ENCODE assay signal across 18 cellular contexts in genomic region chr6:17020889-17021538, GRCh38.
DNase-seq lines count a peak whose midpoint lies in the region; ATAC-seq, FAIRE-seq and TF ChIP-seq lines count a peak whose summit lies in the region.
"Had no signal": no experiment of that assay in that cellular context is flagged by ENCODE, and none has a peak within 500 bp of the region (broad histone marks: within the 10 kb centered on the region; RNA-seq: fewer than 3 reads in every experiment).

No MANE protein-coding gene starts in this region.

- no peaks in the 10 kb centered on the region for H3K27me3 ChIP-seq in HepG2 (ENCODE audit: control insufficient read depth in 1 of 2, insufficient read depth in 2 of 2, low read length in 2 of 2)
- no peaks in the 10 kb centered on the region for H3K27me3 ChIP-seq in right lobe of liver
- H3K27me3 ChIP-seq in IMR-90 (ENCODE audit: control insufficient read depth, insufficient read depth, low read length), result no peaks in the 10 kb centered on the region
- H3K27me3 ChIP-seq in H1 (replicated peaks in 1 of 4; ENCODE audit: control insufficient read depth in 3 of 4, extremely low read depth in 1 of 4, insufficient read depth in 3 of 4, low read length in 3 of 4), result no peaks in the 10 kb centered on the region
- no peaks in the 10 kb centered on the region for H3K27me3 ChIP-seq in osteoblast (ENCODE audit: insufficient read depth, low read length)

- H3K14ac ChIP-seq in IMR-90 (replicated peaks; ENCODE audit: low read depth, low read length) (peak overlapping the region; percentile 41; the same call in 1 of the 2 replicates), H1 (ENCODE audit: insufficient read length) (no peak overlapping the region)

- CTCF ChIA-PET in HepG2 (lab: Yijun Ruan, JAX; ENCODE audit: low intra/inter-chr PET ratio, low total read pairs), result no interaction called here
- CTCF ChIA-PET in IMR-90 (lab: Yijun Ruan, JAX), result no interaction called here
- CTCF ChIA-PET in H1 (lab: Charles Lee; ENCODE audit: partially characterized antibody), result interaction anchor here (0.7 to 1.6 kb wide), 3 partner anchors 9 to 23 kb away, joined by 3 to 4 read pairs (median 4); no protein-coding TSS in a partner anchor

- TF ChIP-seq CTCF in HepG2 (CRISPR knock-in tag; IDR thresholded peaks at IDR 0.05) (no peak), right lobe of liver (IDR thresholded peaks at IDR 0.05) (no peak), IMR-90 (conservative IDR thresholded peaks at IDR 0.05; ENCODE audit: low read depth, low read length) (no peak), H1 (IDR thresholded peaks at IDR 0.05; ENCODE audit: control extremely low read depth in 1 of 3, insufficient read depth in 1 of 3, low read depth in 1 of 3, low read length in 3 of 3) (no peak), osteoblast (IDR thresholded peaks at IDR 0.05; ENCODE audit: extremely low read depth, low read depth, low read length) (no peak)

- no peak overlapping the region for H2BK120ac ChIP-seq in IMR-90 (ENCODE audit: low read depth, low read length)
- no peak overlapping the region for H2BK120ac ChIP-seq in H1 (replicated peaks; ENCODE audit: low read depth, low read length)

- H3K4ac ChIP-seq in IMR-90 (ENCODE audit: low read depth, low read length) (no peak overlapping the region), H1 (replicated peaks; ENCODE audit: insufficient read length, low read depth, low read length) (no peak overlapping the region)

- H3K36me3 ChIP-seq in HepG2 (replicated peaks in 1 of 2; ENCODE audit: control insufficient read depth in 1 of 2, insufficient read depth in 2 of 2, low read length in 2 of 2) (no peaks in the 10 kb centered on the region), right lobe of liver (no peaks in the 10 kb centered on the region), IMR-90 (ENCODE audit: control insufficient read depth, insufficient read depth, low read length) (no peaks in the 10 kb centered on the region), H1 (ENCODE audit: control insufficient read depth in 2 of 4, insufficient read depth in 4 of 4, low read length in 3 of 4) (no peaks in the 10 kb centered on the region), osteoblast (ENCODE audit: insufficient read depth, low read length) (no peaks in the 10 kb centered on the region)
- H3K36me3 ChIP-seq: BLaER1 treated with 17β-estradiol and CSF1 and Interleukin-3, amounts not matched to agents 10 nM and 100 nM had no signal

- FAIRE-seq in HepG2 (lab: Jason Lieb, UNC) (no peak), H1 (lab: Jason Lieb, UNC) (no peak)
- FAIRE-seq: D721Med, G401.6, GM12891, GM19239 had no signal

- H3K79me1 ChIP-seq in IMR-90 (ENCODE audit: low read depth in 1 of 2, low read length in 2 of 2) (no peaks in the 10 kb centered on the region), H1 (ENCODE audit: low read depth, low read length) (no peaks in the 10 kb centered on the region)

- ATAC-seq in HepG2 (peak; percentile 77), right lobe of liver (no peak), IMR-90 (ENCODE audit: low read depth) (peak; percentile 37)
- ATAC-seq: HCT116 had no signal

- H2AFZ ChIP-seq in HepG2 (ENCODE audit: low read length) (no peak overlapping the region), IMR-90 (replicated peaks; ENCODE audit: low read length, poor library complexity) (peak overlapping the region; percentile 6), H1 (ENCODE audit: low read length) (peak overlapping the region; percentile 85), osteoblast (ENCODE audit: low read length) (no peak overlapping the region)

- H3K4me2 ChIP-seq in HepG2 (ENCODE audit: low read depth, low read length) (no peak overlapping the region), IMR-90 (ENCODE audit: low read depth, low read length) (no peak overlapping the region), H1 (ENCODE audit: insufficient read depth in 1 of 2, low read depth in 2 of 2, low read length in 2 of 2) (no peak overlapping the region), osteoblast (ENCODE audit: insufficient read depth, low read length) (peak overlapping the region; percentile 12)
- H3K4me2 ChIP-seq: BLaER1 treated with 17β-estradiol and CSF1 and Interleukin-3, amounts not matched to agents 10 nM and 100 nM had no signal

- no peak overlapping the region for H2BK12ac ChIP-seq in H1 (ENCODE audit: low read depth, low read length)

- BruUV-seq in HepG2 (replicated peaks; lab: Mats Ljungman, UMichigan) (no TSS peak), IMR-90 (replicated peaks; lab: Mats Ljungman, UMichigan) (no TSS peak)

- no peak for DNase-seq in HepG2 (ENCODE audit: low spot score)
- no peak for DNase-seq in right lobe of liver
- no peak for DNase-seq in IMR-90
- no peak for DNase-seq in H1 (ENCODE audit: low read depth in 1 of 2, low spot score in 2 of 2)
- DNase-seq in osteoblast (ENCODE audit: insufficient read length, low spot score, missing footprints), result no peak
- no peak for DNase-seq in NCI-H2227 (lab: John Stamatoyannopoulos, UW; ENCODE audit: unreplicated experiment)
- no peak for DNase-seq in RKO (ENCODE audit: low spot score)
- DNase-seq in NCI-H187 treated with DMSO at 0.1 percent for 48 hours (lab: John Stamatoyannopoulos, UW), result no peak
- DNase-seq: CD4-positive, CD25-positive, alpha-beta regulatory T cell; CD8-positive, alpha-beta memory T cell; COR-L47; H7 had no signal

- no peak overlapping the region for H3K27ac ChIP-seq in HepG2 (ENCODE audit: extremely low read length, insufficient read depth, low read length)
- no peak overlapping the region for H3K27ac ChIP-seq in right lobe of liver
- no peak overlapping the region for H3K27ac ChIP-seq in IMR-90 (ENCODE audit: insufficient read depth, low read length)
- no peak overlapping the region for H3K27ac ChIP-seq in H1 (ENCODE audit: low read depth, low read length)
- H3K27ac ChIP-seq in osteoblast (ENCODE audit: low read depth, low read length), result peak overlapping the region; percentile 5
- H3K27ac ChIP-seq: BLaER1 treated with 17β-estradiol and CSF1 and Interleukin-3, amounts not matched to agents 10 nM and 100 nM had no signal

- TF ChIP-seq EP300 in HepG2 (IDR thresholded peaks at IDR 0.05; ENCODE audit: low read depth in 2 of 2, low read length in 2 of 2) (no peak), HepG2 (CRISPR knock-in tag; IDR thresholded peaks at IDR 0.05; ENCODE audit: borderline replicate concordance) (no peak), H1 (IDR thresholded peaks at IDR 0.05; ENCODE audit: borderline replicate concordance in 1 of 2, low read depth in 2 of 2, low read length in 2 of 2) (no peak)

- H3K79me2 ChIP-seq in HepG2 (ENCODE audit: insufficient read depth, low read length) (no peaks in the 10 kb centered on the region), H1 (ENCODE audit: control insufficient read depth in 1 of 2, insufficient read depth in 2 of 2, low read length in 2 of 2) (no peaks in the 10 kb centered on the region), osteoblast (ENCODE audit: insufficient read depth, low read length) (no peaks in the 10 kb centered on the region)

- H3K9me3 ChIP-seq in HepG2 (ENCODE audit: low read length) (no peaks in the 10 kb centered on the region), right lobe of liver (no peaks in the 10 kb centered on the region), IMR-90 (ENCODE audit: control insufficient read depth, insufficient read depth, low read length) (no peaks in the 10 kb centered on the region; the same call in 1 of the 2 replicates), H1 (ENCODE audit: insufficient read depth in 2 of 2, low read depth in 1 of 2, low read length in 1 of 2) (peaks cover 7 to 11% of the 10 kb centered on the region in 2 experiments; a peak in 3 of 4 replicates), osteoblast (ENCODE audit: low read depth, low read length) (no peaks in the 10 kb centered on the region)

- TF ChIP-seq POLR2A in HepG2 (IDR thresholded peaks at IDR 0.05; ENCODE audit: insufficient read depth in 1 of 2, low read depth in 2 of 2, low read length in 2 of 2) (no peak), right lobe of liver (IDR thresholded peaks at IDR 0.05) (no peak), IMR-90 (IDR thresholded peaks at IDR 0.05; ENCODE audit: low read depth, low read length) (no peak), H1 (IDR thresholded peaks at IDR 0.05; ENCODE audit: control extremely low read depth in 1 of 2, low read depth in 2 of 2, low read length in 2 of 2) (no peak)

- H2AK5ac ChIP-seq in IMR-90 (ENCODE audit: low read depth, low read length), result peak overlapping the region; percentile 5; the same call in 1 of the 2 replicates
- H2AK5ac ChIP-seq in H1 (ENCODE audit: low read depth, low read length), result no peak overlapping the region

- no peak overlapping the region for H2BK15ac ChIP-seq in IMR-90 (ENCODE audit: low read depth, low read length)
- no peak overlapping the region for H2BK15ac ChIP-seq in H1 (ENCODE audit: low read length)

- H4K8ac ChIP-seq in IMR-90 (ENCODE audit: low read depth in 2 of 2, low read length in 2 of 2) (no peak overlapping the region), H1 (ENCODE audit: extremely low read depth, insufficient read depth, low read length) (no peak overlapping the region; the same call in 1 of the 2 replicates)

- H3K23ac ChIP-seq in IMR-90 (ENCODE audit: low read depth, low read length) (no peak overlapping the region), H1 (ENCODE audit: insufficient read length) (no peak overlapping the region)

- intact Hi-C loops in HepG2 (cut with micrococcal nuclease; ENCODE audit: unreplicated experiment), result no loop called here
- intact Hi-C loops in right lobe of liver (cut with DNase I), result no loop called here
- intact Hi-C loops in IMR-90 (cut with micrococcal nuclease), result no loop called here

- POLR2A ChIA-PET in HepG2 (lab: Yijun Ruan, JAX) (no interaction called here), IMR-90 (lab: Charles Lee; ENCODE audit: unreplicated experiment) (no interaction called here), H1 (lab: Charles Lee; ENCODE audit: partially characterized antibody) (no interaction called here)

- H3K23me2 ChIP-seq in H1 (ENCODE audit: low read depth, low read length), result no peaks in the 10 kb centered on the region

- no peak overlapping the region for H2BK20ac ChIP-seq in IMR-90 (ENCODE audit: low read depth, low read length)
- no peak overlapping the region for H2BK20ac ChIP-seq in H1 (ENCODE audit: low read length)

- H2AK9ac ChIP-seq in IMR-90 (replicated peaks; ENCODE audit: low read depth, low read length, poor library complexity), result no peak overlapping the region

- H4K20me1 ChIP-seq in HepG2 (ENCODE audit: insufficient read depth, low read length), result no peaks in the 10 kb centered on the region
- no peaks in the 10 kb centered on the region for H4K20me1 ChIP-seq in IMR-90 (ENCODE audit: insufficient read depth, low read length)
- no peaks in the 10 kb centered on the region for H4K20me1 ChIP-seq in H1 (replicated peaks in 1 of 2; ENCODE audit: control insufficient read depth in 1 of 2, insufficient read depth in 2 of 2, low read length in 2 of 2)
- no peaks in the 10 kb centered on the region for H4K20me1 ChIP-seq in osteoblast (ENCODE audit: insufficient read depth, low read length)
- H4K20me1 ChIP-seq: BLaER1 treated with 17β-estradiol and CSF1 and Interleukin-3, amounts not matched to agents 10 nM and 100 nM had no signal

- WGBS in HepG2 (ENCODE audit: low lambda C conversion rate), result 24% methylated on average over 3 of the region's 3 CpGs
- 48% methylated on average over 3 of the region's 3 CpGs for WGBS in right lobe of liver (ENCODE audit: insufficient coverage, low coverage, low lambda C conversion rate, missing lambda C conversion rate)
- WGBS in IMR-90 (ENCODE audit: extremely low coverage in 2 of 2, insufficient read length in 1 of 2), 2 experiments, result no CpG with 5 or more reads among the region's 3 CpGs
- WGBS in H1 (ENCODE audit: extremely low coverage in 1 of 2, insufficient coverage in 1 of 2, insufficient read length in 1 of 2, insufficient replicate concordance in 2 of 2, low coverage in 1 of 2, low lambda C conversion rate in 2 of 2, missing lambda C conversion rate in 1 of 2), 2 experiments, result 92% methylated on average over 3 of the region's 3 CpGs; no CpG with 5 or more reads in 1 of the 2 experiments

- no peak overlapping the region for H4K5ac ChIP-seq in IMR-90 (ENCODE audit: low read depth, low read length)
- no peak overlapping the region for H4K5ac ChIP-seq in H1 (ENCODE audit: insufficient read length, low read depth, low read length)

- H3K18ac ChIP-seq in IMR-90 (ENCODE audit: low read depth, low read length) (peak overlapping the region; percentile 20; the same call in 1 of the 2 replicates), H1 (ENCODE audit: extremely low read depth, low read length) (no peak overlapping the region)

- no peak overlapping the region for H4K91ac ChIP-seq in IMR-90 (ENCODE audit: insufficient read depth, low read depth, low read length)
- H4K91ac ChIP-seq in H1 (replicated peaks; ENCODE audit: insufficient read length, low read length), result no peak overlapping the region

- in situ Hi-C loops in HepG2 (cut with HindIII; ENCODE audit: extremely low pct_ligation_motif_present, low pct_unique_long_range_greater_than_20kb) (no loop called here), IMR-90 (cut with MboI; ENCODE audit: low sequenced_read_pairs) (no loop called here)

- dilution Hi-C loops in IMR-90 (cut with HindIII; ENCODE audit: low sequenced_read_pairs, unreplicated experiment), result no loop called here

- H3K4me1 ChIP-seq in HepG2 (ENCODE audit: insufficient read depth, low read length) (peaks cover 11% of the 10 kb centered on the region), right lobe of liver (no peaks in the 10 kb centered on the region), IMR-90 (ENCODE audit: control insufficient read depth, insufficient read depth, low read length) (peaks cover 4% of the 10 kb centered on the region), H1 (replicated peaks in 1 of 4; ENCODE audit: control insufficient read depth in 3 of 4, insufficient read depth in 4 of 4, low read length in 3 of 4) (peaks cover 0 to 1% (median 0%) of the 10 kb centered on the region in 4 experiments; a peak in 1 of 7 replicates), osteoblast (ENCODE audit: insufficient read depth, low read length) (peaks cover 16% of the 10 kb centered on the region)

- H3K9ac ChIP-seq in HepG2 (ENCODE audit: insufficient read depth, low read depth, low read length) (no peak overlapping the region), IMR-90 (ENCODE audit: low read depth, low read length) (no peak overlapping the region), H1 (replicated peaks in 1 of 4; ENCODE audit: extremely low read depth in 1 of 4, low read depth in 3 of 4, low read length in 3 of 4) (no peak overlapping the region)
- H3K9ac ChIP-seq: BLaER1 treated with 17β-estradiol and CSF1 and Interleukin-3, amounts not matched to agents 10 nM and 100 nM had no signal

- H3K9me1 ChIP-seq in IMR-90 (ENCODE audit: insufficient read depth, low read length), result 0 out of 2 replicates have a peak, but pooled peaks cover 2% of the 10 kb centered on the region

- no peak overlapping the region for H2BK5ac ChIP-seq in IMR-90 (ENCODE audit: low read depth, low read length, poor library complexity, severe bottlenecking)
- H2BK5ac ChIP-seq in H1 (ENCODE audit: low read depth, low read length), result no peak overlapping the region

- no peak for TF ChIP-seq RAD21 in HepG2 (CRISPR knock-in tag; IDR thresholded peaks at IDR 0.05)
- no peak for TF ChIP-seq RAD21 in IMR-90 (IDR thresholded peaks at IDR 0.05; ENCODE audit: low read length)
- no peak for TF ChIP-seq RAD21 in H1 (IDR thresholded peaks at IDR 0.05 in 1 of 2, conservative IDR thresholded peaks at IDR 0.05 in 1 of 2; ENCODE audit: low read depth in 2 of 2, low read length in 2 of 2)

- H3K4me3 ChIP-seq in HepG2 (replicated peaks in 1 of 3; ENCODE audit: insufficient read depth in 1 of 3, low read depth in 2 of 3, low read length in 3 of 3) (no peak overlapping the region), right lobe of liver (no peak overlapping the region), IMR-90 (ENCODE audit: insufficient read depth, low read depth, low read length) (no peak overlapping the region), H1 (ENCODE audit: extremely low read depth in 1 of 4, insufficient read depth in 2 of 4, low read depth in 3 of 4, low read length in 4 of 4) (no peak overlapping the region), osteoblast (ENCODE audit: insufficient read depth, low read length) (no peak overlapping the region)
- H3K4me3 ChIP-seq: BLaER1 treated with 17β-estradiol and CSF1 and Interleukin-3, amounts not matched to agents 10 nM and 100 nM had no signal

- H3K56ac ChIP-seq in IMR-90 (ENCODE audit: extremely low read depth, insufficient read depth, low read length) (no peak overlapping the region), H1 (replicated peaks; ENCODE audit: insufficient read length, low read depth, low read length) (no peak overlapping the region)

Comparison
In these comparisons a context has a peak if more than half of its experiments do, and no peak if none do; other contexts are left out.
1. ATAC-seq: peak in HepG2 (single experiment) and IMR-90 (single experiment); none in right lobe of liver (0 of 4).
2. H2AFZ ChIP-seq: peak in IMR-90 (single experiment) and H1 (single experiment); none in HepG2 (single experiment) and osteoblast (single experiment).